ENCODE assay signal across 11 cellular contexts in genomic region chr3:171867976-171868375, GRCh38. TPM values are rescaled to one million over a fixed set of nuclear protein-coding genes. Genes with fewer than 3 reads are reported as not detected.
DNase-seq lines count a peak whose midpoint lies in the region; ATAC-seq and TF ChIP-seq lines count a peak whose summit lies in the region.
"Had no signal": no experiment of that assay in that cellular context is flagged by ENCODE, and none has a peak within 500 bp of the region (broad histone marks: within the 10 kb centered on the region; RNA-seq: fewer than 3 reads in every experiment).

No MANE protein-coding gene starts in this region.

- DNase-seq in CMK (ENCODE audit: low read depth) (peak; percentile 37), HFF-Myc (ENCODE audit: extremely low read depth, low read depth) (no peak), SK-MEL-5 (ENCODE audit: low read depth, low spot score) (peak; percentile 57), iPS DF 6.9 (ENCODE audit: low read depth, low spot score) (peak; percentile 50), psoas muscle (no peak), D341Med (ENCODE audit: low spot score) (no peak), NCI-H510A treated with DMSO at 0.1 percent for 48 hours (lab: John Stamatoyannopoulos, UW) (no peak)
- DNase-seq in activated CD4-positive, alpha-beta memory T cell treated with anti-CD3 and anti-CD28 coated beads, Interleukin-2, amount 10 ng/mL, durations not matched to agents 7 days and 5 days, result no peak
- DNase-seq: activated T-cell treated with anti-CD3 and anti-CD28 coated beads, Interleukin-2, amount 50 U/mL, for 48 hours had no signal

- POLR2A ChIA-PET in activated CD4-positive, alpha-beta memory T cell treated with anti-CD3 and anti-CD28 coated beads, Interleukin-2, amount 10 ng/mL, durations not matched to agents 7 days and 5 days (lab: Charles Lee), result no interaction called here

- in situ Hi-C loops in SK-MEL-5 (cut with HindIII; ENCODE audit: low pct_unique_long_range_greater_than_20kb, low sequenced_read_pairs), result no loop called here

- H3K4me3 Mint-ChIP-seq in activated CD4-positive, alpha-beta memory T cell treated with anti-CD3 and anti-CD28 coated beads, Interleukin-2, amount 10 ng/mL, durations not matched to agents 7 days and 5 days, result no peak overlapping the region
- H3K4me3 Mint-ChIP-seq: T-helper 2 cell treated with Interferon-gamma antibody and Interleukin-4, amounts not matched to agents 5 μg/mL and 100 μg/mL, for 36 hours had no signal

- H3K36me3 ChIP-seq in iPS DF 6.9 (ENCODE audit: control insufficient read depth, insufficient read depth, low read length) (no peaks in the 10 kb centered on the region), psoas muscle (ENCODE audit: insufficient read depth in 1 of 2, low read depth in 1 of 2) (no peaks in the 10 kb centered on the region)

- no CpG with 5 or more reads among the region's 5 CpGs for WGBS in iPS DF 6.9 (ENCODE audit: insufficient coverage, insufficient read length)
- WGBS in psoas muscle, 3 donors, result 79 to 90% (median 87%) methylated on average over 5 of the region's 5 CpGs

- peaks cover 8% of the 10 kb centered on the region for H3K27me3 Mint-ChIP-seq in activated CD4-positive, alpha-beta memory T cell treated with anti-CD3 and anti-CD28 coated beads, Interleukin-2, amount 10 ng/mL, durations not matched to agents 7 days and 5 days

- H3K27ac ChIP-seq in iPS DF 6.9 (ENCODE audit: low read length) (no peak overlapping the region), psoas muscle (no peak overlapping the region)

- CTCF ChIA-PET in activated CD4-positive, alpha-beta memory T cell treated with anti-CD3 and anti-CD28 coated beads, Interleukin-2, amount 10 ng/mL, durations not matched to agents 7 days and 5 days (lab: Charles Lee), result interaction anchor here (1.0 to 1.3 kb wide), 2 partner anchors 16 to 23 kb away, joined by 3 read pairs; no protein-coding TSS in a partner anchor

- H3K4me1 ChIP-seq in iPS DF 6.9 (ENCODE audit: control insufficient read depth, insufficient read depth, low read length) (0 out of 2 replicates have a peak, but pooled peaks cover 2% of the 10 kb centered on the region), psoas muscle (no peaks in the 10 kb centered on the region)

- ATAC-seq in psoas muscle, result no peak

- H3K4me1 Mint-ChIP-seq in activated CD4-positive, alpha-beta memory T cell treated with anti-CD3 and anti-CD28 coated beads, Interleukin-2, amount 10 ng/mL, durations not matched to agents 7 days and 5 days, result no peaks in the 10 kb centered on the region

- H3K27me3 ChIP-seq in iPS DF 6.9 (ENCODE audit: control insufficient read depth, insufficient read depth, low read length) (no peaks in the 10 kb centered on the region), psoas muscle (ENCODE audit: insufficient read depth in 3 of 3, low read length in 2 of 3) (no peaks in the 10 kb centered on the region)

- H3K27ac Mint-ChIP-seq in activated CD4-positive, alpha-beta memory T cell treated with anti-CD3 and anti-CD28 coated beads, Interleukin-2, amount 10 ng/mL, durations not matched to agents 7 days and 5 days, result no peak overlapping the region
- H3K27ac Mint-ChIP-seq: T-helper 2 cell treated with Interferon-gamma antibody and Interleukin-4, amounts not matched to agents 5 μg/mL and 100 μg/mL, for 36 hours had no signal

- H3K9me3 ChIP-seq in iPS DF 6.9 (ENCODE audit: control insufficient read depth, insufficient read depth, low read length) (no peaks in the 10 kb centered on the region), psoas muscle (no peaks in the 10 kb centered on the region)

- intact Hi-C loops in psoas muscle (cut with DNase I), result no loop called here

- H3K4me3 ChIP-seq in HFF-Myc (replicated peaks; ENCODE audit: low read depth, low read length) (no peak overlapping the region), iPS DF 6.9 (ENCODE audit: low read length) (no peak overlapping the region), psoas muscle (no peak overlapping the region)

- peak; percentile 32 for TF ChIP-seq CTCF in HFF-Myc (IDR thresholded peaks at IDR 0.05; ENCODE audit: low read depth, low read length, missing control alignments)
- TF ChIP-seq CTCF in psoas muscle (IDR thresholded peaks at IDR 0.05), result no peak

- H3K36me3 Mint-ChIP-seq in activated CD4-positive, alpha-beta memory T cell treated with anti-CD3 and anti-CD28 coated beads, Interleukin-2, amount 10 ng/mL, durations not matched to agents 7 days and 5 days (ENCODE audit: low read depth), result no peaks in the 10 kb centered on the region

- no peaks in the 10 kb centered on the region for H3K9me3 Mint-ChIP-seq in activated CD4-positive, alpha-beta memory T cell treated with anti-CD3 and anti-CD28 coated beads, Interleukin-2, amount 10 ng/mL, durations not matched to agents 7 days and 5 days
- H3K9me3 Mint-ChIP-seq: T-helper 2 cell treated with Interferon-gamma antibody and Interleukin-4, amounts not matched to agents 5 μg/mL and 100 μg/mL, for 36 hours had no signal

RNA-seq across cellular contexts. Expression of gene TMEM212, which starts 24.8 kb away (rescaled TPM):
- not detected in 2 replicates for total RNA-seq in SK-MEL-5 (2014; rRNA removed; shearing (Covaris generic))
- not detected in 2 replicates for polyA plus RNA-seq in SK-MEL-5 (2015; cell fraction: cytosol; rRNA removed)
- polyA plus RNA-seq in SK-MEL-5 (2015; cell fraction: nucleus; rRNA removed), result not detected in 2 replicates
- not detected for total RNA-seq in psoas muscle
- not detected for polyA plus RNA-seq in psoas muscle
- total RNA-seq in activated CD4-positive, alpha-beta memory T cell treated with anti-CD3 and anti-CD28 coated beads, Interleukin-2, amount 10 ng/mL, durations not matched to agents 7 days and 5 days, result not detected
- total RNA-seq: pulmonary artery endothelial cell had no signal

RNA-seq across cellular contexts. Expression of gene PLD1, which starts 57.7 kb away (rescaled TPM):
- total RNA-seq in SK-MEL-5 (2014; rRNA removed; shearing (Covaris generic)), result 87.7 and 92.2 TPM in 2 replicates
- 45.2 and 60.4 TPM in 2 replicates for polyA plus RNA-seq in SK-MEL-5 (2015; cell fraction: cytosol; rRNA removed)
- 85.3 and 118 TPM in 2 replicates for polyA plus RNA-seq in SK-MEL-5 (2015; cell fraction: nucleus; rRNA removed)
- 1 to 10 TPM; 1.9 to 6.7 (median 3.0) TPM for total RNA-seq in psoas muscle
- 1 to 10 TPM in 2 of 3 donors, under 1 TPM in 1; 0.73 to 1.7 (median 1.6) TPM for polyA plus RNA-seq in psoas muscle
- 1 to 10 TPM; 3.1 to 4.1 TPM for total RNA-seq in activated CD4-positive, alpha-beta memory T cell treated with anti-CD3 and anti-CD28 coated beads, Interleukin-2, amount 10 ng/mL, durations not matched to agents 7 days and 5 days

Comparison
In these comparisons a context has a peak if more than half of its experiments do, and no peak if none do; other contexts are left out.
1. DNase-seq: peak in CMK (single experiment), SK-MEL-5 (single experiment) and iPS DF 6.9 (single experiment); none in HFF-Myc (single experiment), psoas muscle (0 of 2), activated CD4-positive, alpha-beta memory T cell treated with anti-CD3 and anti-CD28 coated beads, Interleukin-2, amount 10 ng/mL, durations not matched to agents 7 days and 5 days (single experiment), D341Med (single experiment) and NCI-H510A treated with DMSO at 0.1 percent for 48 hours (single experiment).
2. RNA of gene PLD1, which starts 57.7 kb away (total RNA-seq): 87.7 to 92.2 TPM in SK-MEL-5; 3.1 to 4.1 TPM in activated CD4-positive, alpha-beta memory T cell treated with anti-CD3 and anti-CD28 coated beads, Interleukin-2, amount 10 ng/mL, durations not matched to agents 7 days and 5 days and 1.9 to 6.7 TPM in psoas muscle; every median in the first group is over 10 times any median in the second.